ENCODE assay signal across 2 cellular contexts in the genomic region with DNA sequence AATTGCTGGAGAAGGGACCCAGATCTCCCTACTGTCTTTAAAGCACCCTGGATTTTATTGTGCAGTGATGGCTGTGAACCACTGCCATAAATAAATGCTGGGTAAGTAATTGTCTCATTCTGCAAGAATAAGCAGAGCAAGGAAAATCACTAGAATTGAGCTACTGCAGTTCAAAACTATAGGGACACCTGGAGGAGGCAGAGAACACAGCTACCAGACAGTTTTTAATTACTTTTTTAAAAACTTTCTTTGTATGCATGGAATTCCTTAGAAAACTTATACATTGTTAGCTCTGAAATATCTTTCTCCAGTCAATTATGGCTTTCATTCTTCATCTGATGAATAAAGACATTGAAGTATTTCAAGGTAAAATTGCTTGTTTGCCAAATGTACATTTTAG.
TF ChIP-seq lines count a peak whose summit lies in the region.

No MANE protein-coding gene starts in this region.

TF ChIP-seq in SK-N-SH, 30 proteins besides CTCF, POLR2A, EP300 and RAD21 (continued from another document):
- TF ChIP-seq USF1 (IDR thresholded peaks at IDR 0.05; ENCODE audit: borderline replicate concordance, low read depth): no peak
- TF ChIP-seq TEAD4 (IDR thresholded peaks at IDR 0.05; ENCODE audit: borderline replicate concordance, insufficient read depth): no peak
- TF ChIP-seq JUND (IDR thresholded peaks at IDR 0.05): no peak
- TF ChIP-seq IRF3 (IDR thresholded peaks at IDR 0.05; ENCODE audit: low read depth, low read length): no peak
- TF ChIP-seq, protein P1, sequence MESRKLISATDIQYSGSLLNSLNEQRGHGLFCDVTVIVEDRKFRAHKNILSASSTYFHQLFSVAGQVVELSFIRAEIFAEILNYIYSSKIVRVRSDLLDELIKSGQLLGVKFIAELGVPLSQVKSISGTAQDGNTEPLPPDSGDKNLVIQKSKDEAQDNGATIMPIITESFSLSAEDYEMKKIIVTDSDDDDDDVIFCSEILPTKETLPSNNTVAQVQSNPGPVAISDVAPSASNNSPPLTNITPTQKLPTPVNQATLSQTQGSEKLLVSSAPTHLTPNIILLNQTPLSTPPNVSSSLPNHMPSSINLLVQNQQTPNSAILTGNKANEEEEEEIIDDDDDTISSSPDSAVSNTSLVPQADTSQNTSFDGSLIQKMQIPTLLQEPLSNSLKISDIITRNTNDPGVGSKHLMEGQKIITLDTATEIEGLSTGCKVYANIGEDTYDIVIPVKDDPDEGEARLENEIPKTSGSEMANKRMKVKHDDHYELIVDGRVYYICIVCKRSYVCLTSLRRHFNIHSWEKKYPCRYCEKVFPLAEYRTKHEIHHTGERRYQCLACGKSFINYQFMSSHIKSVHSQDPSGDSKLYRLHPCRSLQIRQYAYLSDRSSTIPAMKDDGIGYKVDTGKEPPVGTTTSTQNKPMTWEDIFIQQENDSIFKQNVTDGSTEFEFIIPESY (IDR thresholded peaks at IDR 0.05; ENCODE audit: borderline replicate concordance, low read depth): no peak

TF ChIP-seq in SK-N-SH treated with all-trans-retinoic acid at 6 μM for 48 hours, 23 proteins besides CTCF, POLR2A, EP300 and RAD21 (continued from another document):
- TF ChIP-seq, protein P2, sequence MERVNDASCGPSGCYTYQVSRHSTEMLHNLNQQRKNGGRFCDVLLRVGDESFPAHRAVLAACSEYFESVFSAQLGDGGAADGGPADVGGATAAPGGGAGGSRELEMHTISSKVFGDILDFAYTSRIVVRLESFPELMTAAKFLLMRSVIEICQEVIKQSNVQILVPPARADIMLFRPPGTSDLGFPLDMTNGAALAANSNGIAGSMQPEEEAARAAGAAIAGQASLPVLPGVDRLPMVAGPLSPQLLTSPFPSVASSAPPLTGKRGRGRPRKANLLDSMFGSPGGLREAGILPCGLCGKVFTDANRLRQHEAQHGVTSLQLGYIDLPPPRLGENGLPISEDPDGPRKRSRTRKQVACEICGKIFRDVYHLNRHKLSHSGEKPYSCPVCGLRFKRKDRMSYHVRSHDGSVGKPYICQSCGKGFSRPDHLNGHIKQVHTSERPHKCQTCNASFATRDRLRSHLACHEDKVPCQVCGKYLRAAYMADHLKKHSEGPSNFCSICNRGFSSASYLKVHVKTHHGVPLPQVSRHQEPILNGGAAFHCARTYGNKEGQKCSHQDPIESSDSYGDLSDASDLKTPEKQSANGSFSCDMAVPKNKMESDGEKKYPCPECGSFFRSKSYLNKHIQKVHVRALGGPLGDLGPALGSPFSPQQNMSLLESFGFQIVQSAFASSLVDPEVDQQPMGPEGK (CRISPR knock-in tag; IDR thresholded peaks at IDR 0.05; ENCODE audit: borderline replicate concordance): no peak
- TF ChIP-seq GLIS3 (CRISPR knock-in tag; IDR thresholded peaks at IDR 0.05) (no peak), CREB5 (CRISPR knock-in tag; IDR thresholded peaks at IDR 0.05; ENCODE audit: low read depth) (no peak), OSR1 (CRISPR knock-in tag; IDR thresholded peaks at IDR 0.05) (no peak)
